In genomic region chr14:39025810-39026627, GRCh38 we compare ENCODE assay signal across 1 cellular context.
TF ChIP-seq lines count a peak whose summit lies in the region.

No MANE protein-coding gene starts in this region.

TF ChIP-seq in liver, 16 proteins besides CTCF, POLR2A, EP300 and RAD21 (continued from another document):
- TF ChIP-seq NR2F2 (IDR thresholded peaks at IDR 0.05) (no peak), TAF1 (conservative IDR thresholded peaks at IDR 0.05) (no peak), JUND (IDR thresholded peaks at IDR 0.05) (peak in 1 of 2 donors; percentile 61), ZBTB33 (IDR thresholded peaks at IDR 0.05) (peak; percentile 58), FOXA1 (IDR thresholded peaks at IDR 0.05) (peak; percentile 89), HNF4G (IDR thresholded peaks at IDR 0.05) (no peak), SP1 (IDR thresholded peaks at IDR 0.05) (peak; percentile 57), FOXA2 (IDR thresholded peaks at IDR 0.05) (peak; percentile 94), ATF3 (IDR thresholded peaks at IDR 0.05) (no peak), YY1 (IDR thresholded peaks at IDR 0.05) (no peak), GABPA (IDR thresholded peaks at IDR 0.05 in 1 of 2, conservative IDR thresholded peaks at IDR 0.05 in 1 of 2) (no peak), EGR1 (IDR thresholded peaks at IDR 0.05; ENCODE audit: low read depth in 2 of 2) (peak in 1 of 2 donors; percentile 48)
